In genomic region chr5:135058326-135058725, GRCh38 we compare ENCODE assay signal across 21 cellular contexts. TPM values are rescaled to one million over a fixed set of nuclear protein-coding genes. Genes with fewer than 3 reads are reported as not detected.
DNase-seq lines count a peak whose midpoint lies in the region; ATAC-seq and TF ChIP-seq lines count a peak whose summit lies in the region.
"Had no signal": no experiment of that assay in that cellular context is flagged by ENCODE, and none has a peak within 500 bp of the region (broad histone marks: within the 10 kb centered on the region; RNA-seq: fewer than 3 reads in every experiment).

No MANE protein-coding gene starts in this region.

- H4K8ac ChIP-seq in trophoblast cell (ENCODE audit: low read depth, low read length): no peak overlapping the region

- no peaks in the 10 kb centered on the region for H3K36me3 ChIP-seq in trophoblast cell (ENCODE audit: control insufficient read depth in 1 of 2, insufficient read depth in 2 of 2, low read length in 2 of 2)

- no peak overlapping the region for H2AK5ac ChIP-seq in trophoblast cell (ENCODE audit: low read length)

- no peaks in the 10 kb centered on the region for H3K79me1 ChIP-seq in trophoblast cell (ENCODE audit: low read length)

- no peak overlapping the region for H2BK120ac ChIP-seq in trophoblast cell (ENCODE audit: insufficient read depth, low read length, poor library complexity)

- H3K4me3 Mint-ChIP-seq in chondrocyte (ENCODE audit: unreplicated experiment): no peak overlapping the region
- H3K4me3 Mint-ChIP-seq: CD4-positive, CD25-positive, alpha-beta regulatory T cell; GM23338 had no signal

- no peak overlapping the region for H3K27ac ChIP-seq in trophoblast cell (ENCODE audit: low read depth, low read length)

- H3K9me3 ChIP-seq in trophoblast cell (ENCODE audit: insufficient read depth, low read depth, low read length): peaks cover 2% of the 10 kb centered on the region
- H3K9me3 ChIP-seq: Caco-2 had no signal

- no peaks in the 10 kb centered on the region for H3K4me1 Mint-ChIP-seq in chondrocyte (ENCODE audit: low read depth)

- peaks cover 71% of the 10 kb centered on the region for H3K27me3 Mint-ChIP-seq in chondrocyte (ENCODE audit: low read depth)

- no peak for TF ChIP-seq CTCF in chondrocyte (IDR thresholded peaks at IDR 0.05)

- no CpG with 5 or more reads among the region's 8 CpGs for WGBS in trophoblast cell (ENCODE audit: extremely low coverage, insufficient coverage, insufficient read length)

- no peak overlapping the region for H3K18ac ChIP-seq in trophoblast cell (ENCODE audit: low read length)

- peaks cover 2% of the 10 kb centered on the region for H3K36me3 Mint-ChIP-seq in chondrocyte (ENCODE audit: low read depth)
- H3K36me3 Mint-ChIP-seq: CD4-positive, CD25-positive, alpha-beta regulatory T cell had no signal

- H3K79me2 ChIP-seq in trophoblast cell (ENCODE audit: control insufficient read depth, insufficient read depth, low read length, poor library complexity): no peaks in the 10 kb centered on the region

- no peaks in the 10 kb centered on the region for H3K27me3 ChIP-seq in trophoblast cell (ENCODE audit: insufficient read depth, low read length)

- no peak overlapping the region for H4K91ac ChIP-seq in trophoblast cell (ENCODE audit: low read depth, low read length)

- peaks cover 0 to 2% of the 10 kb centered on the region in 2 experiments for H3K4me1 ChIP-seq in trophoblast cell (ENCODE audit: control insufficient read depth in 1 of 2, insufficient read depth in 2 of 2, low read length in 2 of 2)

- H4K12ac ChIP-seq in trophoblast cell (ENCODE audit: low read depth, low read length): no peak overlapping the region

- H2AFZ ChIP-seq in trophoblast cell (ENCODE audit: insufficient read depth, low read length, poor library complexity): no peak overlapping the region
- H2AFZ ChIP-seq: GM23338 had no signal

- H2BK12ac ChIP-seq in trophoblast cell (ENCODE audit: low read length): no peak overlapping the region

- H3K9me3 Mint-ChIP-seq in chondrocyte (ENCODE audit: low read depth): no peaks in the 10 kb centered on the region
- H3K9me3 Mint-ChIP-seq: CD4-positive, CD25-positive, alpha-beta regulatory T cell; GM23338 had no signal

- H3K4me2 ChIP-seq in trophoblast cell (ENCODE audit: low read length): no peak overlapping the region
- H3K4me2 ChIP-seq: GM23338 had no signal

- no peak overlapping the region for H2BK5ac ChIP-seq in trophoblast cell (ENCODE audit: low read depth, low read length, poor library complexity)

- no peak overlapping the region for H3K4ac ChIP-seq in trophoblast cell (ENCODE audit: low read depth, low read length)

- ATAC-seq in HG03342 (IDR thresholded peaks at IDR 0.05; ENCODE audit: unreplicated experiment): no peak
- ATAC-seq in HG03159 (IDR thresholded peaks at IDR 0.05; ENCODE audit: unreplicated experiment): no peak
- ATAC-seq: HCT116 had no signal

- no peak overlapping the region for H3K23ac ChIP-seq in trophoblast cell (ENCODE audit: low read length)

- peak; percentile 53 for DNase-seq in ELF-1 (ENCODE audit: low read depth, low spot score)
- peak; percentile 9 for DNase-seq in NCI-H2227 (lab: John Stamatoyannopoulos, UW; ENCODE audit: unreplicated experiment)
- peak; percentile 41 for DNase-seq in chondrocyte (ENCODE audit: low spot score)
- DNase-seq in trophoblast cell: peak; percentile 84 to 89
- DNase-seq in NCI-H748 treated with DMSO at 0.1 percent for 48 hours (lab: John Stamatoyannopoulos, UW): no peak
- DNase-seq: Caco-2; CD4-positive, CD25-positive, alpha-beta regulatory T cell; DMS 273 treated with DMSO at 0.1 percent for 48 hours; DND-41; NCI-H1092 treated with DMSO at 0.1 percent for 48 hours; NCI-H1436 treated with DMSO at 0.1 percent for 48 hours; NCI-H1930; NCI-H226; NCI-H510A treated with DMSO at 0.1 percent for 48 hours; NCI-H774; OCI-M1; Right ventricle myocardium superior had no signal

- H3K4me3 ChIP-seq in trophoblast cell (ENCODE audit: low read depth, low read length): no peak overlapping the region
- H3K4me3 ChIP-seq: GM23338 had no signal

- H3K27ac Mint-ChIP-seq in chondrocyte (ENCODE audit: unreplicated experiment): no peak overlapping the region
- H3K27ac Mint-ChIP-seq: CD4-positive, CD25-positive, alpha-beta regulatory T cell; GM23338 had no signal

- no peak overlapping the region for H3K9ac ChIP-seq in trophoblast cell (ENCODE audit: low read length)

- H3K14ac ChIP-seq in trophoblast cell (ENCODE audit: low read length): no peak overlapping the region

RNA-seq across cellular contexts. Expression of gene PITX1, which starts 24.3 kb away (rescaled TPM):
- 0.18 TPM in 1 of 3 replicates, not detected in the others for total RNA-seq in chondrocyte
- polyA plus RNA-seq in trophoblast cell (2013): 22.0 and 23.6 TPM in 2 replicates
- total RNA-seq: CD4-positive, CD25-positive, alpha-beta regulatory T cell; GM23338; Right ventricle myocardium superior had no signal
- polyA plus RNA-seq: CD4-positive, CD25-positive, alpha-beta regulatory T cell; GM23338 had no signal
